Comparison of ENCODE assay signal across 18 cellular contexts in genomic region chr2:26482211-26483026, GRCh38. TPM values are rescaled to one million over a fixed set of nuclear protein-coding genes. Genes with fewer than 3 reads are reported as not detected.
DNase-seq lines count a peak whose midpoint lies in the region; ATAC-seq, FAIRE-seq and TF ChIP-seq lines count a peak whose summit lies in the region.
"Had no signal": no experiment of that assay in that cellular context is flagged by ENCODE, and none has a peak within 500 bp of the region (broad histone marks: within the 10 kb centered on the region; RNA-seq: fewer than 3 reads in every experiment).

No MANE protein-coding gene starts in this region.

- no peak overlapping the region for H3K56ac ChIP-seq in H1 (replicated peaks; ENCODE audit: insufficient read length, low read depth, low read length)

- H3K9ac ChIP-seq in H1 (replicated peaks in 1 of 4; ENCODE audit: extremely low read depth in 1 of 4, low read depth in 3 of 4, low read length in 3 of 4) (no peak overlapping the region), neuronal stem cell (ENCODE audit: low read depth, low read length, poor library complexity) (peak overlapping the region; percentile 63)
- H3K9ac ChIP-seq: KMS-11 had no signal

- CTCF ChIA-PET in H1 (lab: Charles Lee; ENCODE audit: partially characterized antibody) = interaction anchor here (0.8 to 2.0 kb wide), 5 partner anchors 10 to 24 kb away, joined by 3 to 5 read pairs (median 4); no protein-coding TSS in a partner anchor

- H3K79me2 ChIP-seq in H1 (ENCODE audit: control insufficient read depth in 1 of 2, insufficient read depth in 2 of 2, low read length in 2 of 2) = no peaks in the 10 kb centered on the region

- H3K23me2 ChIP-seq in H1 (ENCODE audit: low read depth, low read length) = peaks cover 5% of the 10 kb centered on the region; the same call in 1 of the 2 replicates

- no peak overlapping the region; the same call in 1 of the 2 replicates for H4K8ac ChIP-seq in H1 (ENCODE audit: extremely low read depth, insufficient read depth, low read length)
- no peak overlapping the region for H4K8ac ChIP-seq in neuronal stem cell (ENCODE audit: low read depth, low read length)

- no peak overlapping the region for H4K5ac ChIP-seq in H1 (ENCODE audit: insufficient read length, low read depth, low read length)

- H2BK120ac ChIP-seq in H1 (replicated peaks; ENCODE audit: low read depth, low read length) (no peak overlapping the region), neuronal stem cell (ENCODE audit: low read depth, low read length) (no peak overlapping the region)

- H3K14ac ChIP-seq in H1 (ENCODE audit: insufficient read length) (no peak overlapping the region), neuronal stem cell (ENCODE audit: low read length) (peak overlapping the region; percentile 87)

- POLR2A ChIA-PET in H1 (lab: Charles Lee; ENCODE audit: partially characterized antibody) = interaction anchor here (0.7 kb wide), 1 partner anchor 154 kb away, joined by 3 read pairs; no protein-coding TSS in a partner anchor

- H3K9me3 ChIP-seq in H1 (ENCODE audit: insufficient read depth in 2 of 2, low read depth in 1 of 2, low read length in 1 of 2) (no peaks in the 10 kb centered on the region), neuronal stem cell (replicated peaks in 1 of 2; ENCODE audit: control insufficient read depth in 2 of 2, insufficient read depth in 1 of 2, low read depth in 1 of 2, low read length in 2 of 2) (peaks cover 0 to 2% of the 10 kb centered on the region in 2 donors)
- H3K9me3 ChIP-seq: HAP-1 had no signal

- H2AK5ac ChIP-seq in H1 (ENCODE audit: low read depth, low read length) (no peak overlapping the region), neuronal stem cell (ENCODE audit: low read depth, low read length) (no peak overlapping the region)

- no peak for TF ChIP-seq CTCF in VCaP (conservative IDR thresholded peaks at IDR 0.05)
- TF ChIP-seq CTCF in H1 (IDR thresholded peaks at IDR 0.05; ENCODE audit: control extremely low read depth in 1 of 3, insufficient read depth in 1 of 3, low read depth in 1 of 3, low read length in 3 of 3) = no peak

- H3K79me1 ChIP-seq in H1 (ENCODE audit: low read depth, low read length) (no peaks in the 10 kb centered on the region), neuronal stem cell (ENCODE audit: low read depth, low read length) (peaks cover 2% of the 10 kb centered on the region)

- TF ChIP-seq EP300 in H1 (IDR thresholded peaks at IDR 0.05; ENCODE audit: borderline replicate concordance in 1 of 2, low read depth in 2 of 2, low read length in 2 of 2) = no peak

- no peak for TF ChIP-seq RAD21 in H1 (IDR thresholded peaks at IDR 0.05 in 1 of 2, conservative IDR thresholded peaks at IDR 0.05 in 1 of 2; ENCODE audit: low read depth in 2 of 2, low read length in 2 of 2)

- H4K91ac ChIP-seq in H1 (replicated peaks; ENCODE audit: insufficient read length, low read length) (no peak overlapping the region), neuronal stem cell (ENCODE audit: low read depth, low read length, poor library complexity) (peak overlapping the region; percentile 45)

- H3K4ac ChIP-seq in H1 (replicated peaks; ENCODE audit: insufficient read length, low read depth, low read length) (no peak overlapping the region), neuronal stem cell (ENCODE audit: low read length) (no peak overlapping the region)

- H2BK5ac ChIP-seq in H1 (ENCODE audit: low read depth, low read length) = peak overlapping the region; percentile 47; the same call in 1 of the 2 replicates
- H2BK5ac ChIP-seq in neuronal stem cell (ENCODE audit: low read length) = no peak overlapping the region

- no peak overlapping the region for H3K23ac ChIP-seq in H1 (ENCODE audit: insufficient read length)
- H3K23ac ChIP-seq in neuronal stem cell (ENCODE audit: low read depth, low read length, poor library complexity) = peak overlapping the region; percentile 87

- H3K36me3 ChIP-seq in H7 (replicated peaks; ENCODE audit: control insufficient read depth, insufficient read depth, low read length) (no peaks in the 10 kb centered on the region), H1 (ENCODE audit: control insufficient read depth in 2 of 4, insufficient read depth in 4 of 4, low read length in 3 of 4) (no peaks in the 10 kb centered on the region), neuronal stem cell (replicated peaks in 1 of 2; ENCODE audit: control insufficient read depth in 2 of 2, insufficient read depth in 2 of 2, low read length in 2 of 2) (no peaks in the 10 kb centered on the region)
- H3K36me3 ChIP-seq: HAP-1 had no signal

- H3K18ac ChIP-seq in H1 (ENCODE audit: extremely low read depth, low read length) (no peak overlapping the region), neuronal stem cell (ENCODE audit: low read length) (peak overlapping the region; percentile 51)

- peaks cover 0 to 7% of the 10 kb centered on the region in 2 experiments for H4K20me1 ChIP-seq in H1 (replicated peaks in 1 of 2; ENCODE audit: control insufficient read depth in 1 of 2, insufficient read depth in 2 of 2, low read length in 2 of 2)

- peak overlapping the region; percentile 52 for H3K27ac ChIP-seq in VCaP
- H3K27ac ChIP-seq in H1 (ENCODE audit: low read depth, low read length) = no peak overlapping the region
- H3K27ac ChIP-seq in neuronal stem cell (replicated peaks; ENCODE audit: low read length) = no peak overlapping the region
- H3K27ac ChIP-seq: C4-2B, KMS-11, SK-N-MC had no signal

- no peak overlapping the region for H2AFZ ChIP-seq in H1 (ENCODE audit: low read length)
- no peak overlapping the region for H2AFZ ChIP-seq in neuronal stem cell (ENCODE audit: low read length)

- H2BK12ac ChIP-seq in H1 (ENCODE audit: low read depth, low read length) (no peak overlapping the region), neuronal stem cell (ENCODE audit: low read length) (no peak overlapping the region)

- H3K4me1 ChIP-seq in H1 (replicated peaks in 1 of 4; ENCODE audit: control insufficient read depth in 3 of 4, insufficient read depth in 4 of 4, low read length in 3 of 4) (peaks cover 0 to 3% (median under 1%) of the 10 kb centered on the region in 4 experiments; a peak in 3 of 7 replicates), neuronal stem cell (ENCODE audit: control insufficient read depth in 2 of 2, insufficient read depth in 1 of 2, low read depth in 1 of 2, low read length in 2 of 2) (peaks cover 7 to 12% of the 10 kb centered on the region in 2 donors)
- H3K4me1 ChIP-seq: HAP-1 had no signal

- no peak overlapping the region for H3K4me2 ChIP-seq in H1 (ENCODE audit: insufficient read depth in 1 of 2, low read depth in 2 of 2, low read length in 2 of 2)
- H3K4me2 ChIP-seq in neuronal stem cell (ENCODE audit: insufficient read depth, low read length, poor library complexity, severe bottlenecking) = no peak overlapping the region
- H3K4me2 ChIP-seq: KMS-11 had no signal

- FAIRE-seq in H1 (lab: Jason Lieb, UNC) = no peak

- H3K27me3 ChIP-seq in H7 (ENCODE audit: control insufficient read depth, insufficient read depth, low read length) = no peaks in the 10 kb centered on the region
- H3K27me3 ChIP-seq in H1 (replicated peaks in 1 of 4; ENCODE audit: control insufficient read depth in 3 of 4, extremely low read depth in 1 of 4, insufficient read depth in 3 of 4, low read length in 3 of 4) = no peaks in the 10 kb centered on the region
- no peaks in the 10 kb centered on the region for H3K27me3 ChIP-seq in neuronal stem cell (ENCODE audit: control insufficient read depth in 3 of 3, insufficient read depth in 3 of 3, low read depth in 1 of 3, low read length in 3 of 3)

- H3K4me3 ChIP-seq in H7 (ENCODE audit: insufficient read depth, low read depth, low read length) (no peak overlapping the region), H1 (ENCODE audit: extremely low read depth in 1 of 4, insufficient read depth in 2 of 4, low read depth in 3 of 4, low read length in 4 of 4) (no peak overlapping the region), neuronal stem cell (ENCODE audit: low read length in 2 of 2) (peak overlapping the region in 1 of 2 donors; percentile 71)
- H3K4me3 ChIP-seq: HAP-1, SK-N-MC had no signal

- TF ChIP-seq POLR2A in H1 (IDR thresholded peaks at IDR 0.05; ENCODE audit: control extremely low read depth in 1 of 2, low read depth in 2 of 2, low read length in 2 of 2) = no peak

- H2BK20ac ChIP-seq in H1 (ENCODE audit: low read length) = no peak overlapping the region

- DNase-seq in H7 (peak; percentile 43), H1 (ENCODE audit: low read depth in 1 of 2, low spot score in 2 of 2) (no peak), neuronal stem cell (ENCODE audit: low spot score) (no peak), NCI-H69 (lab: John Stamatoyannopoulos, UW) (no peak), NCI-H1694 treated with DMSO at 0.1 percent for 48 hours (lab: John Stamatoyannopoulos, UW) (no peak)
- DNase-seq in stimulated activated naive CD8-positive, alpha-beta T cell treated with anti-CD3 and anti-CD28 coated beads, Interleukin-15, Interleukin-2, amounts not matched to agents 100 U/mL and 50 U/mL, for 24 hours = no peak
- DNase-seq: DMS153, NCI-H1048, NCI-H1436 treated with DMSO at 0.1 percent for 48 hours, NCI-H510A, NCI-H82 had no signal

- no peak for ATAC-seq in stimulated activated naive CD8-positive, alpha-beta T cell treated with anti-CD3 and anti-CD28 coated beads, Interleukin-15, Interleukin-2, amounts not matched to agents 100 U/mL and 50 U/mL, for 24 hours

- H2BK15ac ChIP-seq in H1 (ENCODE audit: low read length) = peak overlapping the region; percentile 19; the same call in 1 of the 2 replicates
- peak overlapping the region; percentile 7 for H2BK15ac ChIP-seq in neuronal stem cell (ENCODE audit: low read length)

- WGBS in H1 (ENCODE audit: extremely low coverage in 1 of 2, insufficient coverage in 1 of 2, insufficient read length in 1 of 2, insufficient replicate concordance in 2 of 2, low coverage in 1 of 2, low lambda C conversion rate in 2 of 2, missing lambda C conversion rate in 1 of 2), 2 experiments = 90% methylated on average over 30 of the region's 30 CpGs; no CpG with 5 or more reads in 1 of the 2 experiments
- no CpG with 5 or more reads among the region's 30 CpGs for WGBS in neuronal stem cell (ENCODE audit: extremely low coverage in 2 of 2, insufficient read length in 2 of 2, insufficient replicate concordance in 1 of 2), 2 donors

TF ChIP-seq in H1, 55 proteins besides CTCF, POLR2A, EP300 and RAD21 (continues in another document):
- no peak for TF ChIP-seq RFX5 (IDR thresholded peaks at IDR 0.05; ENCODE audit: borderline replicate concordance, low read depth, low read length)

RNA-seq across cellular contexts. Expression of gene OTOF, which starts 4.5 kb away (rescaled TPM):
- total RNA-seq in H7 (2014; rRNA removed; shearing (Covaris generic)) = 0.07 and 0.14 TPM in 2 replicates
- not detected in 2 replicates for total RNA-seq in H1 (2021; fragmentation: NEBNext Ultra II Directional; extraction: Animal tissue kit (Norgen Biotek cat#: 25700))
- polyA plus RNA-seq in H1 (2011; rRNA removed) = 0.06 TPM in 2 replicates
- 0.03 TPM for polyA plus RNA-seq in H1 (2011; cell fraction: cytosol; rRNA removed)
- 0.31 TPM for polyA plus RNA-seq in H1 (2011; cell fraction: nucleus; rRNA removed)
- 0.03 to 0.15 TPM (median 0.07 TPM) in 3 of 4 replicates, not detected in the other for polyA plus RNA-seq in H1 (2012, experiment 1 of 2)
- not detected for polyA plus RNA-seq in H1 (2012, experiment 2 of 2)
- 0.02 TPM for polyA plus RNA-seq in H1 (2013, experiment 1 of 2)
- polyA plus RNA-seq in H1 (2013, experiment 2 of 2) = 0.04 TPM
- polyA minus RNA-seq in H1 (2011; rRNA and poly(A)+ RNA removed) = not detected in 2 replicates
- polyA minus RNA-seq in H1 (2011; cell fraction: cytosol; rRNA and poly(A)+ RNA removed) = not detected
- not detected for polyA minus RNA-seq in H1 (2011; cell fraction: nucleus; rRNA and poly(A)+ RNA removed)
- 0.54 TPM for polyA plus RNA-seq in neuronal stem cell (2013, experiment 1 of 2)
- polyA plus RNA-seq in neuronal stem cell (2013, experiment 2 of 2) = 0.60 TPM
- total RNA-seq: A673, MCF 10A had no signal
